24 cellular contexts compared by ENCODE assay signal in genomic region chr5:174188300-174188699, GRCh38.
DNase-seq lines count a peak whose midpoint lies in the region; ATAC-seq, FAIRE-seq and TF ChIP-seq lines count a peak whose summit lies in the region.
"Had no signal": no experiment of that assay in that cellular context is flagged by ENCODE, and none has a peak within 500 bp of the region (broad histone marks: within the 10 kb centered on the region; RNA-seq: fewer than 3 reads in every experiment).

No MANE protein-coding gene starts in this region.

- POLR2A ChIA-PET in PC-3 (lab: Charles Lee; ENCODE audit: unreplicated experiment) (no interaction called here), A673 (lab: Charles Lee; ENCODE audit: low non-redundant PET) (no interaction called here)

- H3K36me3 ChIP-seq in PC-3 (ENCODE audit: low read depth, low read length) (no peaks in the 10 kb centered on the region), A673 (ENCODE audit: insufficient read depth, low read length, poor library complexity, severe bottlenecking) (no peaks in the 10 kb centered on the region)
- H3K36me3 ChIP-seq: esophagus squamous epithelium, neural progenitor cell, transverse colon had no signal

- no TSS peak for BruUV-seq in PC-3 (replicated peaks; lab: Mats Ljungman, UMichigan)
- no TSS peak for BruUV-seq in A673 (replicated peaks; lab: Mats Ljungman, UMichigan)

- H3K4me1 ChIP-seq in PC-3 (ENCODE audit: insufficient read depth, low read length) (no peaks in the 10 kb centered on the region), A673 (ENCODE audit: insufficient read depth, low read length, poor library complexity, severe bottlenecking) (no peaks in the 10 kb centered on the region)
- H3K4me1 ChIP-seq: esophagus squamous epithelium, transverse colon had no signal

- no peaks in the 10 kb centered on the region for H3K79me2 ChIP-seq in PC-3 (ENCODE audit: low read length)

- peaks cover 100% of the 10 kb centered on the region for H3K27me3 ChIP-seq in PC-3 (ENCODE audit: low read length)
- peaks cover 12% of the 10 kb centered on the region for H3K27me3 ChIP-seq in A673 (replicated peaks; ENCODE audit: insufficient read depth, low read depth, low read length, poor library complexity)
- H3K27me3 ChIP-seq: neural progenitor cell, transverse colon had no signal

- CTCF ChIA-PET in PC-3 (lab: Charles Lee) (no interaction called here), A673 (lab: Charles Lee) (no interaction called here)

- TF ChIP-seq CTCF in PC-3 (conservative IDR thresholded peaks at IDR 0.05; ENCODE audit: low read depth, low read length) (no peak), A673 (conservative IDR thresholded peaks at IDR 0.05; ENCODE audit: low read depth, low read length) (no peak)

- H3K4me3 ChIP-seq in PC-3 (ENCODE audit: low read length) (no peak overlapping the region), A673 (ENCODE audit: low read depth, low read length, poor library complexity, severe bottlenecking) (no peak overlapping the region)
- H3K4me3 ChIP-seq: esophagus squamous epithelium, GM23338, neural progenitor cell, skin epidermis, transverse colon had no signal

- ATAC-seq in PC-3: no peak
- no peak for ATAC-seq in sciatic nerve
- ATAC-seq in HG02571 (IDR thresholded peaks at IDR 0.05; ENCODE audit: unreplicated experiment): no peak
- ATAC-seq in HG03469 (IDR thresholded peaks at IDR 0.05; ENCODE audit: unreplicated experiment): no peak
- ATAC-seq: activated T-cell treated with anti-CD3 and anti-CD28 coated beads, Interleukin-2, amount 50 U/mL, for 72 hours; GM23338; T-cell had no signal

- TF ChIP-seq POLR2A in GM12892 (IDR thresholded peaks at IDR 0.05; ENCODE audit: low read depth, low read length): peak; percentile 39; the same call in 1 of the 2 replicates

- H3F3A ChIP-seq in PC-3 (ENCODE audit: low read length, unreplicated experiment): no peaks in the 10 kb centered on the region

- H4K20me1 ChIP-seq in PC-3 (ENCODE audit: low read length): no peaks in the 10 kb centered on the region

- no peak overlapping the region for H3K9ac ChIP-seq in PC-3 (ENCODE audit: low read length)
- H3K9ac ChIP-seq: neural progenitor cell had no signal

- no peak overlapping the region for H3K4me2 ChIP-seq in PC-3 (ENCODE audit: low read length)
- H3K4me2 ChIP-seq: GM23338, neural progenitor cell had no signal

- DNase-seq in GM12892 (ENCODE audit: insufficient read length): no peak
- DNase-seq in PC-3: peak; percentile 21
- peak; percentile 14 for DNase-seq in fibroblast of gingiva (ENCODE audit: low read depth)
- DNase-seq in sciatic nerve (ENCODE audit: low spot score): peak; percentile 13
- no peak for DNase-seq in A673 (ENCODE audit: low spot score)
- DNase-seq in occipital lobe (lab: John Stamatoyannopoulos, UW): no peak
- DNase-seq: activated naive CD4-positive, alpha-beta T cell treated with anti-CD3 and anti-CD28 coated beads, Interleukin-2, amount 50 U/mL, for 16 hours; activated T-cell treated with anti-CD3 and anti-CD28 coated beads, Interleukin-2, amount 50 U/mL, for 72 hours; anterior cingulate cortex; central memory CD4-positive, alpha-beta T cell; effector memory CD4-positive, alpha-beta T cell; esophagus squamous epithelium; Karpas-422; NCI-H1105; NCI-H2029 treated with DMSO at 0.1 percent for 48 hours; NCI-H446; SIG-M5; T-cell; transverse colon had no signal

- H3K9me3 ChIP-seq in PC-3 (ENCODE audit: low read length): no peaks in the 10 kb centered on the region
- H3K9me3 ChIP-seq in A673 (ENCODE audit: low read depth, low read length, poor library complexity, severe bottlenecking): no peaks in the 10 kb centered on the region
- H3K9me3 ChIP-seq: esophagus squamous epithelium, transverse colon had no signal

- FAIRE-seq in GM12892 (lab: Jason Lieb, UNC): no peak

- H2AFZ ChIP-seq in PC-3 (ENCODE audit: low read length): no peak overlapping the region
- H2AFZ ChIP-seq: GM23338, neural progenitor cell had no signal

- no peaks in the 10 kb centered on the region for H3K9me2 ChIP-seq in PC-3 (replicated peaks; ENCODE audit: low read length)

- intact Hi-C loops in PC-3 (cut with micrococcal nuclease): no loop called here
- intact Hi-C loops in sciatic nerve (cut with DNase I): no loop called here
- intact Hi-C loops in A673 (cut with micrococcal nuclease; ENCODE audit: unreplicated experiment): no loop called here

- H3K27ac ChIP-seq in PC-3 (ENCODE audit: low read length): no peak overlapping the region
- no peak overlapping the region for H3K27ac ChIP-seq in A673 (ENCODE audit: low read depth, low read length, poor library complexity, severe bottlenecking)
- H3K27ac ChIP-seq: esophagus squamous epithelium, neural progenitor cell, skin epidermis, transverse colon had no signal

Comparison
In these comparisons a context has a peak if more than half of its experiments do, and no peak if none do; other contexts are left out.
1. DNase-seq: peak in PC-3 (single experiment), fibroblast of gingiva (single experiment) and sciatic nerve (single experiment); none in GM12892 (single experiment), A673 (single experiment) and occipital lobe (single experiment).